8 cellular contexts compared by ENCODE assay signal in genomic region chr5:179821298-179822058, GRCh38. TPM values are rescaled to one million over a fixed set of nuclear protein-coding genes. Genes with fewer than 3 reads are reported as not detected.
DNase-seq lines count a peak whose midpoint lies in the region; ATAC-seq and TF ChIP-seq lines count a peak whose summit lies in the region.

No MANE protein-coding gene starts in this region.

- peak overlapping the region; percentile 99 for H3K4me3 ChIP-seq in BJ (ENCODE audit: low read depth, low read length)

- H3K27me3 ChIP-seq in BJ (ENCODE audit: control insufficient read depth, insufficient read depth, low read length) = no peaks in the 10 kb centered on the region

- TF ChIP-seq CTCF in BJ (IDR thresholded peaks at IDR 0.05; ENCODE audit: insufficient read depth, low read depth, low read length) = no peak

- peak; percentile 60 for DNase-seq in BJ (ENCODE audit: low read depth)
- DNase-seq in NCI-H774 (lab: John Stamatoyannopoulos, UW) = peak; percentile 86
- peak; percentile 62 to 72 for DNase-seq in activated CD8-positive, alpha-beta memory T cell treated with anti-CD3 and anti-CD28 coated beads for 1 hour (ENCODE audit: extremely low read depth in 1 of 2, low read depth in 1 of 2)
- peak; percentile 78 for DNase-seq in effector CD8-positive, alpha-beta T cell (lab: John Stamatoyannopoulos, UW)
- DNase-seq in lung microvascular endothelial cell (ENCODE audit: low read depth in 2 of 2) = peak; percentile 94 to 97
- DNase-seq in stimulated activated CD4-positive, alpha-beta T cell treated with anti-CD3 and anti-CD28 coated beads, TNF-alpha, amount 100 ng/mL, for 24 hours (ENCODE audit: low read depth in 3 of 3) = peak; percentile 60 to 85 (median 65)

- H3K36me3 ChIP-seq in BJ (ENCODE audit: control insufficient read depth, insufficient read depth, low read length) = peaks cover 37% of the 10 kb centered on the region

- ATAC-seq in HG03432 (IDR thresholded peaks at IDR 0.05; ENCODE audit: unreplicated experiment) = peak; percentile 45

- TF ChIP-seq POLR2A in GM19193 (IDR thresholded peaks at IDR 0.05; ENCODE audit: extremely low read depth, insufficient read depth, insufficient read length) = peak; percentile 57

- POLR2A ChIA-PET in BJ (lab: Charles Lee) = interaction anchor here (1.0 kb wide), 2 partner anchors 11 to 198 kb away, joined by 3 read pairs; no protein-coding TSS in a partner anchor

- CTCF ChIA-PET in BJ (lab: Yijun Ruan, JAX) = interaction anchor here (0.5 to 1.7 kb wide), 4 partner anchors 12 to 199 kb away, joined by 3 to 7 read pairs (median 4); no protein-coding TSS in a partner anchor

RNA-seq across cellular contexts. Expression of gene SQSTM1, which starts 0.8 kb away (rescaled TPM):
- 307 and 361 TPM in 2 replicates for polyA plus RNA-seq in BJ (2011; rRNA removed)
- polyA minus RNA-seq in BJ (2011; rRNA and poly(A)+ RNA removed) = 103 and 140 TPM in 2 replicates
- 407 and 548 TPM in 2 replicates for total RNA-seq in lung microvascular endothelial cell

RNA-seq across cellular contexts. Expression of gene MGAT4B, which starts 14.8 kb away (rescaled TPM):
- polyA plus RNA-seq in BJ (2011; rRNA removed) = 91.7 and 131 TPM in 2 replicates
- 96.3 and 122 TPM in 2 replicates for polyA minus RNA-seq in BJ (2011; rRNA and poly(A)+ RNA removed)
- 104 and 132 TPM in 2 replicates for total RNA-seq in lung microvascular endothelial cell

RNA-seq across cellular contexts. Expression of gene LTC4S, which starts 27.7 kb away (rescaled TPM):
- 0.49 and 0.88 TPM in 2 replicates for polyA plus RNA-seq in BJ (2011; rRNA removed)
- 0.33 TPM in 1 of 2 replicates, not detected in the other for polyA minus RNA-seq in BJ (2011; rRNA and poly(A)+ RNA removed)
- 0.44 and 0.79 TPM in 2 replicates for total RNA-seq in lung microvascular endothelial cell

RNA-seq across cellular contexts. Expression of gene MRNIP, which starts 37.1 kb away (rescaled TPM):
- polyA plus RNA-seq in BJ (2011; rRNA removed) = 12.6 and 14.1 TPM in 2 replicates
- polyA minus RNA-seq in BJ (2011; rRNA and poly(A)+ RNA removed) = 3.7 and 9.5 TPM in 2 replicates
- total RNA-seq in lung microvascular endothelial cell = 3.9 and 7.9 TPM in 2 replicates

Comparison
In these comparisons a context has a peak if more than half of its experiments do, and no peak if none do; other contexts are left out.
1. Peak in every context shown above with its lines: DNase-seq, ATAC-seq and H3K4me3 ChIP-seq.